In the genomic region with DNA sequence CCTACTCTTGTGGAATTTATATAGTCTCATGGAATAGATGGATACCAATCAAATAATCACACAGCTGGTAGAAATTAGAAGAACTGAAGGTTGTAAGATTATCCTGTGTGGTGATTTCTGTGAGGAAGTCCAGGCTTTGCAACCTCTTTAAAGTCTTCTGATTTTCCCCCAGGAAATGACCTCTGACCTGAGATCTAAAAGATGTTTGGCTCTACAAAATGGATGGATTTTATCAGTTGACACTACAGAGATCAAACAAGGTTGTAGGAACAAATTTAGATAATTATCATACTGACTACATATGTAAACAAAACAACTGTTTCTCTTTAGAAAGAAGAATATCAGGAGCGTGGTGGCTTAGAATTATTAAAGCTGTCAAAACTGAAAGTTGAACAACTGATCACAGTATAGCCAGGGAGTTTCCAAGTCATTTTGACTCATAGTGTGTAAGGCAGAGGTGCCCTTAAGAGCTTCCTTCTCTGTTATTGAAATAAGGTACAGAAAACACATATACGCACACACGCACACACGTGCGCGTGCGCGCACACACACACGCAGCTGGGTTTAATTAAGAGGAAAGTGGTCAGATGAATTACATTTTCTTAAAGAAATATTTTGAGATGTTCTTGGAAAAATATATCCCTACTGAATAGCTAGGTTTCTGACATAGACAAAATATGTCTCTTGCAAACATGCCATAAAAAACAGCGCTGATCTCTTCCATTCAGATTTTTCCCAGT, we compare ENCODE assay signal across 10 cellular contexts. TPM values are rescaled to one million over a fixed set of nuclear protein-coding genes. Genes with fewer than 3 reads are reported as not detected.
DNase-seq lines count a peak whose midpoint lies in the region; ATAC-seq lines count a peak whose summit lies in the region.
"Had no signal": no experiment of that assay in that cellular context is flagged by ENCODE, and none has a peak within 500 bp of the region (broad histone marks: within the 10 kb centered on the region; RNA-seq: fewer than 3 reads in every experiment).

No MANE protein-coding gene starts in this region.

- no peaks in the 10 kb centered on the region for H3K9me3 ChIP-seq in CD4-positive, CD25-positive, alpha-beta regulatory T cell (ENCODE audit: control insufficient read depth in 2 of 2, low read length in 2 of 2)

- no peaks in the 10 kb centered on the region for H3K36me3 Mint-ChIP-seq in CD4-positive, CD25-positive, alpha-beta regulatory T cell
- H3K36me3 Mint-ChIP-seq in activated T-helper 17 cell treated with anti-CD3 and anti-CD28 coated beads, Interleukin-2, amount 50 U/mL, for 72 hours (ENCODE audit: low read depth), result no peaks in the 10 kb centered on the region

- peak in 1 of 3 donors; percentile 52 for DNase-seq in CD4-positive, CD25-positive, alpha-beta regulatory T cell
- DNase-seq in DMS114 treated with DMSO at 0.1 percent for 48 hours (lab: John Stamatoyannopoulos, UW; ENCODE audit: unreplicated experiment), result no peak
- no peak for DNase-seq in NCI-H446 (lab: John Stamatoyannopoulos, UW)
- DNase-seq in NCI-H524 treated with DMSO at 0.1 percent for 48 hours (lab: John Stamatoyannopoulos, UW), result no peak
- DNase-seq in superior temporal gyrus (ENCODE audit: extremely low spot score), result no peak
- DNase-seq: NCI-H2081 treated with DMSO at 0.1 percent for 48 hours had no signal

- no peaks in the 10 kb centered on the region for H3K27me3 ChIP-seq in CD4-positive, CD25-positive, alpha-beta regulatory T cell (ENCODE audit: control insufficient read depth, insufficient read depth, low read length)

- H3K4me3 ChIP-seq in CD4-positive, CD25-positive, alpha-beta regulatory T cell (ENCODE audit: low read depth, low read length), result peak overlapping the region; percentile 37
- H3K4me3 ChIP-seq: GM23338 had no signal

- peaks cover 9 to 18% (median 13%) of the 10 kb centered on the region in 4 donors for H3K4me1 Mint-ChIP-seq in CD4-positive, CD25-positive, alpha-beta regulatory T cell
- no peaks in the 10 kb centered on the region for H3K4me1 Mint-ChIP-seq in activated T-helper 17 cell treated with anti-CD3 and anti-CD28 coated beads, Interleukin-2, amount 50 U/mL, for 72 hours

- peaks cover 4% of the 10 kb centered on the region for H3K27me3 Mint-ChIP-seq in CD4-positive, CD25-positive, alpha-beta regulatory T cell
- H3K27me3 Mint-ChIP-seq in activated T-helper 17 cell treated with anti-CD3 and anti-CD28 coated beads, Interleukin-2, amount 50 U/mL, for 72 hours, result peaks cover 3% of the 10 kb centered on the region

- H3K27ac ChIP-seq in CD4-positive, CD25-positive, alpha-beta regulatory T cell (ENCODE audit: insufficient read depth, low read length, poor library complexity, severe bottlenecking), result no peak overlapping the region

- H3K4me1 ChIP-seq in CD4-positive, CD25-positive, alpha-beta regulatory T cell (ENCODE audit: control insufficient read depth, insufficient read depth, low read length, poor library complexity, severe bottlenecking), result no peaks in the 10 kb centered on the region

- no peaks in the 10 kb centered on the region for H3K36me3 ChIP-seq in CD4-positive, CD25-positive, alpha-beta regulatory T cell (ENCODE audit: control insufficient read depth, insufficient read depth, low read length)

- H3K9me3 Mint-ChIP-seq in CD4-positive, CD25-positive, alpha-beta regulatory T cell, result no peaks in the 10 kb centered on the region
- no peaks in the 10 kb centered on the region for H3K9me3 Mint-ChIP-seq in activated T-helper 17 cell treated with anti-CD3 and anti-CD28 coated beads, Interleukin-2, amount 50 U/mL, for 72 hours
- H3K9me3 Mint-ChIP-seq: GM23338 had no signal

- peak; percentile 62 to 67 for ATAC-seq in CD4-positive, CD25-positive, alpha-beta regulatory T cell (ENCODE audit: low read depth in 2 of 2)
- ATAC-seq in GM19395 (IDR thresholded peaks at IDR 0.05; ENCODE audit: unreplicated experiment) (peak; percentile 87), HG03025 (IDR thresholded peaks at IDR 0.05; ENCODE audit: low FRiP score, unreplicated experiment) (peak; percentile 61)
- ATAC-seq in activated T-helper 17 cell treated with anti-CD3 and anti-CD28 coated beads, Interleukin-2, amount 50 U/mL, for 72 hours (replicated peaks), result peak; percentile 96
- ATAC-seq: GM23338 had no signal

- H3K27ac Mint-ChIP-seq in CD4-positive, CD25-positive, alpha-beta regulatory T cell, result peak overlapping the region in 1 of 3 donors; percentile 29
- no peak overlapping the region for H3K27ac Mint-ChIP-seq in activated T-helper 17 cell treated with anti-CD3 and anti-CD28 coated beads, Interleukin-2, amount 50 U/mL, for 72 hours
- H3K27ac Mint-ChIP-seq: GM23338 had no signal

- H3K4me3 Mint-ChIP-seq in CD4-positive, CD25-positive, alpha-beta regulatory T cell, result peak overlapping the region in 1 of 4 donors; percentile 56
- H3K4me3 Mint-ChIP-seq in activated T-helper 17 cell treated with anti-CD3 and anti-CD28 coated beads, Interleukin-2, amount 50 U/mL, for 72 hours, result peak overlapping the region; percentile 30
- H3K4me3 Mint-ChIP-seq: GM23338 had no signal

RNA-seq across cellular contexts. Expression of a gene that starts 35.5 kb away (rescaled TPM):
- 405 TPM for total RNA-seq in CD4-positive, CD25-positive, alpha-beta regulatory T cell
- 10 to 100 TPM; 32.9 to 39.8 (median 33.8) TPM for polyA plus RNA-seq in CD4-positive, CD25-positive, alpha-beta regulatory T cell
- total RNA-seq in activated T-helper 17 cell treated with anti-CD3 and anti-CD28 coated beads, Interleukin-2, amount 50 U/mL, for 72 hours, result 10 to 100 TPM; 57.4 to 59.7 TPM
